In the genomic region with DNA sequence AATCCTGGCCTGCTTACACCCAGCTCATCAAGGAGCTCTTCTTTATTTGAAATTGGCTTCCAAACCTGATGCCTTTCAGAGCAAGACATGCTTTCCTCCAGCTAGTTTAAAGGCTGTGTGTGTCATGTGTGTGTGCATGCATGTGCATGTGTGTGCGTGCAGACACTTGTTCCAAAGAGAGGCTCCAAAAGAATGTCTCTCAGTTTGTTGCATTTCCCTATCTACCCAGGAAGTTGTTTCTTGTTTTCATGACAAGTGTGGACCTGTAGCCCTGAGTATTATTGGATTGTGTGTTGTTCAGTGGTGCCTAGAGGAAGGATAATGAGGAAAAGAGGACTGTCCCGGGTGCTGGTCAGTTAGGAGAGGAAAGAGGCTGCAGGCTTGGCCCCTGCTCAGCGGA, we compare ENCODE assay signal across 25 cellular contexts.
DNase-seq lines count a peak whose midpoint lies in the region; ATAC-seq and TF ChIP-seq lines count a peak whose summit lies in the region.
"Had no signal": no experiment of that assay in that cellular context is flagged by ENCODE, and none has a peak within 500 bp of the region (broad histone marks: within the 10 kb centered on the region; RNA-seq: fewer than 3 reads in every experiment).

No MANE protein-coding gene starts in this region.

- POLR2A ChIA-PET in RWPE1 (lab: Yijun Ruan, JAX; ENCODE audit: low non-redundant PET), result no interaction called here

- H3K4me3 Mint-ChIP-seq in GM23338 (no peak overlapping the region), neural progenitor cell (no peak overlapping the region)
- H3K4me3 Mint-ChIP-seq: CD8-positive, alpha-beta memory T cell; HFFc6; T-cell had no signal

- no peaks in the 10 kb centered on the region for H4K20me1 ChIP-seq in GM23338 (replicated peaks; ENCODE audit: insufficient read depth)
- no peaks in the 10 kb centered on the region for H4K20me1 ChIP-seq in neural progenitor cell (ENCODE audit: low read depth)

- H3K79me2 ChIP-seq in GM23338 (replicated peaks; ENCODE audit: insufficient read depth) (no peaks in the 10 kb centered on the region), neural progenitor cell (ENCODE audit: low read depth) (no peaks in the 10 kb centered on the region)

- no peak for DNase-seq in GM23338 (ENCODE audit: low spot score)
- DNase-seq in RWPE1 (ENCODE audit: low spot score), result peak; percentile 55
- DNase-seq in neural progenitor cell (ENCODE audit: low spot score), result no peak
- no peak for DNase-seq in NCI-H1105 (lab: John Stamatoyannopoulos, UW)
- DNase-seq in NCI-H526 (lab: John Stamatoyannopoulos, UW), result no peak
- DNase-seq: AML-193; C1 segment of cervical spinal cord; Calu3; CD8-positive, alpha-beta memory T cell; DMS153; HFFc6; Kasumi-1; MG63; NCI-H1436; NCI-H187 treated with DMSO at 0.1 percent for 48 hours; NCI-H2107; NCI-H446 treated with DMSO at 0.1 percent for 48 hours; PC-9; RPMI8226; SIG-M5; T-cell had no signal

- H3K4me1 Mint-ChIP-seq in GM23338 (peaks cover 4% of the 10 kb centered on the region; the same call in 2 of the 3 replicates), neural progenitor cell (peaks cover 17% of the 10 kb centered on the region)

- peak overlapping the region; percentile 25; the same call in 1 of the 2 replicates for H3K27ac Mint-ChIP-seq in GM23338
- H3K27ac Mint-ChIP-seq in neural progenitor cell, result peak overlapping the region; percentile 87
- H3K27ac Mint-ChIP-seq: CD8-positive, alpha-beta memory T cell; HFFc6; T-cell had no signal

- H3K36me3 ChIP-seq in GM23338 (ENCODE audit: insufficient read depth), result no peaks in the 10 kb centered on the region
- H3K36me3 ChIP-seq in neural progenitor cell, result no peaks in the 10 kb centered on the region

- no peaks in the 10 kb centered on the region for H3K9me3 Mint-ChIP-seq in GM23338
- no peaks in the 10 kb centered on the region for H3K9me3 Mint-ChIP-seq in neural progenitor cell
- H3K9me3 Mint-ChIP-seq: HFFc6, T-cell had no signal

- CTCF ChIA-PET in RWPE1 (lab: Yijun Ruan, JAX), result no interaction called here

- H3K9ac ChIP-seq in neural progenitor cell, result no peak overlapping the region

- H3K4me3 ChIP-seq in GM23338, result no peak overlapping the region
- no peak overlapping the region for H3K4me3 ChIP-seq in neural progenitor cell
- H3K4me3 ChIP-seq: MG63, PC-9 had no signal

- no peak overlapping the region for H3K27ac ChIP-seq in GM23338 (ENCODE audit: low read depth)
- H3K27ac ChIP-seq in RWPE1, result peak overlapping the region; percentile 66
- no peak overlapping the region for H3K27ac ChIP-seq in neural progenitor cell
- H3K27ac ChIP-seq: PC-9 had no signal

- ATAC-seq in GM23338, result no peak
- peak; percentile 89 for ATAC-seq in esophagus mucosa
- ATAC-seq in GM21825 (IDR thresholded peaks at IDR 0.05; ENCODE audit: unreplicated experiment), result no peak
- ATAC-seq in HG02870 (IDR thresholded peaks at IDR 0.05; ENCODE audit: unreplicated experiment), result no peak
- ATAC-seq: SK-N-SH treated with all-trans-retinoic acid at 6 μM for 48 hours, T-cell had no signal

- no peaks in the 10 kb centered on the region for H3K9me3 ChIP-seq in neural progenitor cell (ENCODE audit: low read depth)
- H3K9me3 ChIP-seq: MG63 had no signal

- H3K27me3 ChIP-seq in GM23338 (ENCODE audit: insufficient read depth), result no peaks in the 10 kb centered on the region
- H3K27me3 ChIP-seq in neural progenitor cell, result no peaks in the 10 kb centered on the region
- H3K27me3 ChIP-seq: MG63 had no signal

- H3K27me3 Mint-ChIP-seq in GM23338 (ENCODE audit: insufficient read depth, low read depth, poor library complexity) (peaks cover 3% of the 10 kb centered on the region), neural progenitor cell (ENCODE audit: insufficient read depth, low read depth) (peaks cover 7% of the 10 kb centered on the region)

- H3F3A ChIP-seq in GM23338 (replicated peaks; ENCODE audit: low read depth) (no peaks in the 10 kb centered on the region), neural progenitor cell (ENCODE audit: low read depth) (no peaks in the 10 kb centered on the region)

- H3K9me2 ChIP-seq in GM23338 (ENCODE audit: insufficient read depth), result peaks cover 4% of the 10 kb centered on the region; the same call in 1 of the 2 replicates

- H2AFZ ChIP-seq in GM23338 (no peak overlapping the region), neural progenitor cell (replicated peaks) (no peak overlapping the region)
- H2AFZ ChIP-seq: PC-9 had no signal

- no peak for TF ChIP-seq CTCF in GM23338 (conservative IDR thresholded peaks at IDR 0.05; ENCODE audit: low read depth in 2 of 2)
- TF ChIP-seq CTCF in RWPE1 (conservative IDR thresholded peaks at IDR 0.05; ENCODE audit: low read depth), result no peak
- TF ChIP-seq CTCF in neural progenitor cell (IDR thresholded peaks at IDR 0.05), result no peak

- H3K36me3 Mint-ChIP-seq in GM23338 (ENCODE audit: low read depth) (no peaks in the 10 kb centered on the region; the same call in 2 of the 3 replicates), neural progenitor cell (no peaks in the 10 kb centered on the region)
- H3K36me3 Mint-ChIP-seq: CD8-positive, alpha-beta memory T cell; T-cell had no signal

- no peak overlapping the region for H3K4me2 ChIP-seq in GM23338
- no peak overlapping the region for H3K4me2 ChIP-seq in neural progenitor cell
- H3K4me2 ChIP-seq: PC-9 had no signal

- H3K4me1 ChIP-seq in GM23338 (ENCODE audit: insufficient read depth), result no peaks in the 10 kb centered on the region
- H3K4me1 ChIP-seq in neural progenitor cell, result peaks cover 11% of the 10 kb centered on the region

TF ChIP-seq in GM23338, 12 proteins besides CTCF, POLR2A, EP300 and RAD21 (continues in another document):
- TF ChIP-seq CREB1 (CRISPR knock-in tag; IDR thresholded peaks at IDR 0.05; ENCODE audit: low read depth) (no peak), STAT1 (IDR thresholded peaks at IDR 0.05; ENCODE audit: unreplicated experiment) (no peak), EZH2 (IDR thresholded peaks at IDR 0.05; ENCODE audit: low read depth, unreplicated experiment) (no peak), NANOG (IDR thresholded peaks at IDR 0.05; ENCODE audit: borderline replicate concordance) (no peak), POLR2AphosphoS5 (IDR thresholded peaks at IDR 0.05; ENCODE audit: low read depth) (no peak)
- TF ChIP-seq, protein P1, sequence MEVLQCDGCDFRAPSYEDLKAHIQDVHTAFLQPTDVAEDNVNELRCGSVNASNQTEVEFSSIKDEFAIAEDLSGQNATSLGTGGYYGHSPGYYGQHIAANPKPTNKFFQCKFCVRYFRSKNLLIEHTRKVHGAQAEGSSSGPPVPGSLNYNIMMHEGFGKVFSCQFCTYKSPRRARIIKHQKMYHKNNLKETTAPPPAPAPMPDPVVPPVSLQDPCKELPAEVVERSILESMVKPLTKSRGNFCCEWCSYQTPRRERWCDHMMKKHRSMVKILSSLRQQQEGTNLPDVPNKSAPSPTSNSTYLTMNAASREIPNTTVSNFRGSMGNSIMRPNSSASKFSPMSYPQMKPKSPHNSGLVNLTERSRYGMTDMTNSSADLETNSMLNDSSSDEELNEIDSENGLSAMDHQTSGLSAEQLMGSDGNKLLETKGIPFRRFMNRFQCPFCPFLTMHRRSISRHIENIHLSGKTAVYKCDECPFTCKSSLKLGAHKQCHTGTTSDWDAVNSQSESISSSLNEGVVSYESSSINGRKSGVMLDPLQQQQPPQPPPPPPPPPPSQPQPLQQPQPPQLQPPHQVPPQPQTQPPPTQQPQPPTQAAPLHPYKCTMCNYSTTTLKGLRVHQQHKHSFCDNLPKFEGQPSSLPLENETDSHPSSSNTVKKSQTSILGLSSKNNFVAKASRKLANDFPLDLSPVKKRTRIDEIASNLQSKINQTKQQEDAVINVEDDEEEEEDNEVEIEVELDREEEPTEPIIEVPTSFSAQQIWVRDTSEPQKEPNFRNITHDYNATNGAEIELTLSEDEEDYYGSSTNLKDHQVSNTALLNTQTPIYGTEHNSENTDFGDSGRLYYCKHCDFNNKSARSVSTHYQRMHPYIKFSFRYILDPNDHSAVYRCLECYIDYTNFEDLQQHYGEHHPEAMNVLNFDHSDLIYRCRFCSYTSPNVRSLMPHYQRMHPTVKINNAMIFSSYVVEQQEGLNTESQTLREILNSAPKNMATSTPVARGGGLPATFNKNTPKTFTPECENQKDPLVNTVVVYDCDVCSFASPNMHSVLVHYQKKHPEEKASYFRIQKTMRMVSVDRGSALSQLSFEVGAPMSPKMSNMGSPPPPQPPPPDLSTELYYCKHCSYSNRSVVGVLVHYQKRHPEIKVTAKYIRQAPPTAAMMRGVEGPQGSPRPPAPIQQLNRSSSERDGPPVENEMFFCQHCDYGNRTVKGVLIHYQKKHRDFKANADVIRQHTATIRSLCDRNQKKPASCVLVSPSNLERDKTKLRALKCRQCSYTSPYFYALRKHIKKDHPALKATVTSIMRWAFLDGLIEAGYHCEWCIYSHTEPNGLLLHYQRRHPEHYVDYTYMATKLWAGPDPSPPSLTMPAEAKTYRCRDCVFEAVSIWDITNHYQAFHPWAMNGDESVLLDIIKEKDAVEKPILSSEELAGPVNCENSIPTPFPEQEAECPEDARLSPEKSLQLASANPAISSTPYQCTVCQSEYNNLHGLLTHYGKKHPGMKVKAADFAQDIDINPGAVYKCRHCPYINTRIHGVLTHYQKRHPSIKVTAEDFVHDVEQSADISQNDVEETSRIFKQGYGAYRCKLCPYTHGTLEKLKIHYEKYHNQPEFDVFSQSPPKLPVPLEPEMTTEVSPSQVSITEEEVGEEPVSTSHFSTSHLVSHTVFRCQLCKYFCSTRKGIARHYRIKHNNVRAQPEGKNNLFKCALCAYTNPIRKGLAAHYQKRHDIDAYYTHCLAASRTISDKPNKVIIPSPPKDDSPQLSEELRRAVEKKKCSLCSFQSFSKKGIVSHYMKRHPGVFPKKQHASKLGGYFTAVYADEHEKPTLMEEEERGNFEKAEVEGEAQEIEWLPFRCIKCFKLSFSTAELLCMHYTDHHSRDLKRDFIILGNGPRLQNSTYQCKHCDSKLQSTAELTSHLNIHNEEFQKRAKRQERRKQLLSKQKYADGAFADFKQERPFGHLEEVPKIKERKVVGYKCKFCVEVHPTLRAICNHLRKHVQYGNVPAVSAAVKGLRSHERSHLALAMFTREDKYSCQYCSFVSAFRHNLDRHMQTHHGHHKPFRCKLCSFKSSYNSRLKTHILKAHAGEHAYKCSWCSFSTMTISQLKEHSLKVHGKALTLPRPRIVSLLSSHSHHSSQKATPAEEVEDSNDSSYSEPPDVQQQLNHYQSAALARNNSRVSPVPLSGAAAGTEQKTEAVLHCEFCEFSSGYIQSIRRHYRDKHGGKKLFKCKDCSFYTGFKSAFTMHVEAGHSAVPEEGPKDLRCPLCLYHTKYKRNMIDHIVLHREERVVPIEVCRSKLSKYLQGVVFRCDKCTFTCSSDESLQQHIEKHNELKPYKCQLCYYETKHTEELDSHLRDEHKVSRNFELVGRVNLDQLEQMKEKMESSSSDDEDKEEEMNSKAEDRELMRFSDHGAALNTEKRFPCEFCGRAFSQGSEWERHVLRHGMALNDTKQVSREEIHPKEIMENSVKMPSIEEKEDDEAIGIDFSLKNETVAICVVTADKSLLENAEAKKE (CRISPR knock-in tag; IDR thresholded peaks at IDR 0.05), result no peak
